In the genomic region with DNA sequence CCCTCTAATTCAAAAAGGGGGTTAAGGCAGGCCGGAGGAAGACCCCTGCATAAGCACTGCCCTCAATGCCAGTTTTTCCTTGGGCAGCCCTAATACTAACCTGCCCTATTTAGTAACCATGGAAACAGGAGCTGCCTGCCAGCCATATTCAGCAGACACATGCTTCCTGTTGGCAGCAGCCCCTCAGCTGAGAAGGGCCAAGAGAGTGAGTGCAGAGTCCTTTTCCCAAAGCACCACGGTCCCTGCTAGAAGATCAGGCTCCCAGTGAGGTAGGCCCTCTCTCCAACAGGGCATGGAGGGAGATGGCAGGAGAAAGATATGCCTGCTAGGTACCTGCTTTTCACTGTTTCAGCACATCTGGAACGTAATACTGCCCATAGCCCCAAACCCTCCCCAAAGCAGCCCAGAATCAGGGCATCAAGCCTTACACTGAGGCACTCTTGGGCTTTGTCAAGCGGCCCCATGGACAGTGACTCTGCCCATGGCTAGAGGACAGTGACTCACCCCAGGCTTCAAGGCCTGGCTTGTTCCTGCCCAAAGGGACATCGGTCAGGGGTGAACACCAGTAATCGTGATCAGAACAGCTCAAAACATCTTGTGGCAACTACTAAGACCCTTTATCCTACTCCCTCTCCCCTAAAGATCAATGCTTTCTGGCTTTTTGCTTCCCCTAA, we compare ENCODE assay signal across 9 cellular contexts.
A peak's percentile ranks its signal among the peaks of the same experiment; 100 is the strongest.
DNase-seq lines count a peak whose midpoint lies in the region; ATAC-seq and TF ChIP-seq lines count a peak whose summit lies in the region.
"Had no signal": no experiment of that assay in that cellular context is flagged by ENCODE, and none has a peak within 500 bp of the region (broad histone marks: within the 10 kb centered on the region; RNA-seq: fewer than 3 reads in every experiment).

No MANE protein-coding gene starts in this region.

- 44 to 45% methylated on average over 6 of the region's 6 CpGs for WGBS in aorta, 2 donors

- DNase-seq in NCI-H748 (lab: John Stamatoyannopoulos, UW; ENCODE audit: unreplicated experiment) (peak; percentile 63), NCI-H748 treated with DMSO at 0.1 percent for 48 hours (lab: John Stamatoyannopoulos, UW) (no peak), cardiac fibroblast (ENCODE audit: low read depth in 2 of 2) (peak; percentile 43 to 80), medulla oblongata (ENCODE audit: extremely low spot score) (peak; percentile 82), aorta (peak; percentile 84 to 86), AG20443 (ENCODE audit: low spot score) (no peak)
- no peak for DNase-seq in stimulated activated CD4-positive, alpha-beta T cell treated with anti-CD3 and anti-CD28 coated beads, Interleukin-2, amount 100 ng/mL, for 48 hours

- H3K27ac ChIP-seq in aorta (ENCODE audit: low read depth in 1 of 2, low read length in 2 of 2): peak overlapping the region; percentile 5 to 81
- H3K27ac ChIP-seq: KMS-11 had no signal

- no peak for TF ChIP-seq CTCF in cardiac fibroblast (IDR thresholded peaks at IDR 0.05; ENCODE audit: low read depth, low read length)

- intact Hi-C loops in aorta (cut with DNase I): loop anchor here in 1 of 2 donors (10.0 kb wide), 1 partner anchor 272 kb away; the partner anchor contains the start of gene DR1

- no peaks in the 10 kb centered on the region for H3K9me3 ChIP-seq in aorta (ENCODE audit: control insufficient read depth, low read length)

- ATAC-seq in aorta (ENCODE audit: low FRiP score) (peak; percentile 78), GM19324 (IDR thresholded peaks at IDR 0.05; ENCODE audit: low FRiP score, unreplicated experiment) (no peak)

- H3K4me3 ChIP-seq in cardiac fibroblast (replicated peaks in 1 of 2; ENCODE audit: low read depth in 2 of 2, low read length in 2 of 2) (no peak overlapping the region), aorta (ENCODE audit: low read length in 2 of 2) (no peak overlapping the region)

- no peaks in the 10 kb centered on the region for H3K27me3 ChIP-seq in aorta (ENCODE audit: control insufficient read depth in 1 of 2, insufficient read depth in 2 of 2, low read length in 1 of 2)

- no peaks in the 10 kb centered on the region for H3K36me3 ChIP-seq in aorta (ENCODE audit: control insufficient read depth in 1 of 2, insufficient read depth in 2 of 2, low read length in 1 of 2)

- peaks cover 2 to 5% of the 10 kb centered on the region in 2 donors for H3K4me1 ChIP-seq in aorta (ENCODE audit: control insufficient read depth in 1 of 2, insufficient read depth in 2 of 2, low read length in 2 of 2)

Comparison
In these comparisons a context has a peak if more than half of its experiments do, and no peak if none do; other contexts are left out.
1. DNase-seq: peak in NCI-H748 (single experiment), cardiac fibroblast (2 of 2), medulla oblongata (single experiment) and aorta (2 of 2); none in NCI-H748 treated with DMSO at 0.1 percent for 48 hours (single experiment), AG20443 (single experiment) and stimulated activated CD4-positive, alpha-beta T cell treated with anti-CD3 and anti-CD28 coated beads, Interleukin-2, amount 100 ng/mL, for 48 hours (0 of 2).